In the genomic region with DNA sequence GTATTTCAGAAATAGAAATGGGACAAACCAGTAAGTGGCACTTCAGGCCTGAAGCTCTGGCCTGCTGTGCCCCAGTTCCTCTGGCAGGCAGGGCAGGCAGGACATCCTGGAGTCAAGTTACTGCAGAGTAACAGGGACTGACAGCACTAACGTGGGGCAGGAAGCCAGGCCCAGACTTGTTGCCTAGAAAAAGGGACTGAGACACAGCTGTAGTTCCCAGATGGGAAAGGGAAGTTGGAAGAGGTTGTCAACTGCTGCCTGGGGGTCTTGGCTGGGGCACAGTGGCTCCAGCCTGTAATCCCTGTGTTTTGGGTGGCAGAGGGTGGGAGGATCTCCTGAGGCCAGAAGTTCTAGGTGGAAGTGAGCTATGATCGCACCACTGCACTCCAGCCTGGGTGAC, we compare ENCODE assay signal across 9 cellular contexts.
DNase-seq lines count a peak whose midpoint lies in the region; ATAC-seq, FAIRE-seq and TF ChIP-seq lines count a peak whose summit lies in the region.
"Had no signal": no experiment of that assay in that cellular context is flagged by ENCODE, and none has a peak within 500 bp of the region (broad histone marks: within the 10 kb centered on the region; RNA-seq: fewer than 3 reads in every experiment).

No MANE protein-coding gene starts in this region.

- CTCF ChIA-PET in mammary epithelial cell (lab: Charles Lee; ENCODE audit: low non-redundant PET), result interaction anchor here (0.9 to 1.6 kb wide), 2 partner anchors 8 to 110 kb away, joined by 3 to 18 read pairs; no protein-coding TSS in a partner anchor

- H3K27me3 ChIP-seq in HUES64 (ENCODE audit: insufficient read depth, low read length), result no peaks in the 10 kb centered on the region
- H3K27me3 ChIP-seq in mammary epithelial cell (ENCODE audit: insufficient read depth, low read length), result no peaks in the 10 kb centered on the region

- peak overlapping the region; percentile 82 for H2AFZ ChIP-seq in mammary epithelial cell (ENCODE audit: low read depth, low read length)

- in situ Hi-C loops in mammary epithelial cell (cut with MboI; ENCODE audit: low sequenced_read_pairs in 2 of 2), result loop anchor here in 1 of 2 donors (10.0 kb wide), 2 partner anchors 52 to 112 kb away; no protein-coding TSS in a partner anchor

- peak overlapping the region; percentile 74 for H3K4me2 ChIP-seq in mammary epithelial cell (ENCODE audit: insufficient read depth, low read depth, low read length)

- 54% methylated on average over 2 of the region's 2 CpGs for WGBS in HUES64
- WGBS in mammary epithelial cell (ENCODE audit: low coverage, missing lambda C conversion rate), result 0% methylated on average over 2 of the region's 2 CpGs

- no peak for TF ChIP-seq CTCF in mammary epithelial cell (conservative IDR thresholded peaks at IDR 0.05 in 1 of 2, IDR thresholded peaks at IDR 0.05 in 1 of 2; ENCODE audit: extremely low read depth in 1 of 2, insufficient read depth in 1 of 2, low read depth in 1 of 2, low read length in 2 of 2)
- no peak for TF ChIP-seq CTCF in D721Med (IDR thresholded peaks at IDR 0.05; ENCODE audit: insufficient read depth, missing control alignments)

- H4K20me1 ChIP-seq in mammary epithelial cell (ENCODE audit: insufficient read depth, low read length), result no peaks in the 10 kb centered on the region

- H3K4me3 ChIP-seq in HUES64 (ENCODE audit: low read length), result no peak overlapping the region
- H3K4me3 ChIP-seq in mammary epithelial cell (replicated peaks in 1 of 3; ENCODE audit: insufficient read depth in 1 of 3, low read depth in 2 of 3, low read length in 3 of 3), result no peak overlapping the region

- no peak for FAIRE-seq in D721Med (lab: Jason Lieb, UNC)

- H3K36me3 ChIP-seq in HUES64 (ENCODE audit: insufficient read depth, low read length) (no peaks in the 10 kb centered on the region), mammary epithelial cell (ENCODE audit: insufficient read depth, low read length) (no peaks in the 10 kb centered on the region)

- DNase-seq in AG08395 (ENCODE audit: low spot score) (peak; percentile 69), mammary epithelial cell (peak; percentile 77), left kidney (ENCODE audit: low read depth, low spot score) (peak; percentile 74), D721Med (ENCODE audit: insufficient read length, low spot score) (no peak), NCI-H1436 (lab: John Stamatoyannopoulos, UW) (no peak), HuH-7 (ENCODE audit: low spot score) (no peak)
- DNase-seq: DND-41 had no signal

- intact Hi-C loops in mammary epithelial cell (cut with micrococcal nuclease), result loop anchor here (1.0 to 5.0 kb wide), 3 partner anchors 53 to 195 kb away; no protein-coding TSS in a partner anchor

- no peak overlapping the region for H3K9ac ChIP-seq in HUES64 (ENCODE audit: low read depth, low read length)
- H3K9ac ChIP-seq in mammary epithelial cell (ENCODE audit: insufficient read depth, low read length), result no peak overlapping the region

- no peak for ATAC-seq in HG03139 (IDR thresholded peaks at IDR 0.05; ENCODE audit: unreplicated experiment)

- H3K9me3 ChIP-seq in HUES64 (ENCODE audit: insufficient read depth, low read depth, low read length) (no peaks in the 10 kb centered on the region), mammary epithelial cell (replicated peaks; ENCODE audit: insufficient read depth, low read length) (no peaks in the 10 kb centered on the region)

- H3K27ac ChIP-seq in HUES64 (ENCODE audit: low read depth, low read length) (peak overlapping the region; percentile 34; the same call in 1 of the 2 replicates), mammary epithelial cell (ENCODE audit: insufficient read depth, low read depth, low read length) (peak overlapping the region; percentile 67)

- no TSS peak for BruUV-seq in mammary epithelial cell (replicated peaks; lab: Mats Ljungman, UMichigan)

- peaks cover 16% of the 10 kb centered on the region for H3K4me1 ChIP-seq in HUES64 (ENCODE audit: insufficient read depth, low read length)
- peaks cover 15% of the 10 kb centered on the region for H3K4me1 ChIP-seq in mammary epithelial cell (ENCODE audit: insufficient read depth, low read length)

- dilution Hi-C loops in mammary epithelial cell (cut with HindIII; ENCODE audit: low sequenced_read_pairs), result no loop called here

- H3K79me2 ChIP-seq in mammary epithelial cell (ENCODE audit: insufficient read depth, low read length), result no peaks in the 10 kb centered on the region

Comparison
In these comparisons a context has a peak if more than half of its experiments do, and no peak if none do; other contexts are left out.
1. DNase-seq: peak in AG08395 (single experiment), mammary epithelial cell (single experiment) and left kidney (single experiment); none in D721Med (single experiment), NCI-H1436 (single experiment) and HuH-7 (single experiment).